In the genomic region with DNA sequence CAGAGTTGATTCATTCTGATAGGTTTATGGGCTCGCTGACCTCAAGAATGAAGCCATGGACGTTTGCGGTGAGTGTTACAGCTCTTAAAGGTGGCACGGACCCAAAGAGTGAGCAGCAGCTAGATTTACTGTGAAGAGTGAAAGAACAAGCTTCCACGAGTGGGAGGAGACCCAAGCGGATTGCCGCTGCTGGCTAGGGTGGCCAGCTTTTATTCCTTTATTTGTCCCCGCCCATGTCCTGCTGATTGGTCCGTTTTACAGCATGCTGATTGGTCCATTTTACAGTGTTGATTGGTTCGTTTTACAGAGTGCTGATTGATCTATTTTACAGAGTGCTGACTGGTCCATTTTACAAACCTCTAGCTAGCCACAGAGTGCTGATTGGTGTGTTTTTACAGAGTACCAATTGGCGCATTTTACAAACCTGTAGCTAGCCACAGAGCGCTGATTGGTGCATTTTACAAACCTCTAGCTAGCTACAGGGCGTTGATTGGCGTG, we compare ENCODE assay signal across 26 cellular contexts. TPM values are rescaled to one million over a fixed set of nuclear protein-coding genes. Genes with fewer than 3 reads are reported as not detected.
DNase-seq lines count a peak whose midpoint lies in the region; TF ChIP-seq lines count a peak whose summit lies in the region.
"Had no signal": no experiment of that assay in that cellular context is flagged by ENCODE, and none has a peak within 500 bp of the region (broad histone marks: within the 10 kb centered on the region; RNA-seq: fewer than 3 reads in every experiment).

No MANE protein-coding gene starts in this region.

- TF ChIP-seq POLR2A in uterus (IDR thresholded peaks at IDR 0.05) = no peak

- DNase-seq in H4 (ENCODE audit: low spot score) (peak; percentile 89), RPMI7951 (ENCODE audit: low read depth) (peak; percentile 40), glomerular visceral epithelial cell (ENCODE audit: extremely low spot score) (peak; percentile 88), uterus (peak; percentile 27 to 30), DMS153 treated with DMSO at 0.1 percent for 48 hours (lab: John Stamatoyannopoulos, UW; ENCODE audit: unreplicated experiment) (no peak)
- no peak for DNase-seq in activated naive CD4-positive, alpha-beta T cell treated with Interleukin-2 at 50 U/mL for 16 hours
- DNase-seq in activated CD4-positive, CD25-positive, alpha-beta regulatory T cell treated with anti-CD3 and anti-CD28 coated beads, Interleukin-2, amount 50 U/mL, for 72 hours = no peak
- DNase-seq: activated CD4-positive, alpha-beta T cell treated with anti-CD3 and anti-CD28 coated beads, Interleukin-2, amount 50 U/mL, for 1 hour; activated T-cell treated with anti-CD3 and anti-CD28 coated beads, Interleukin-2, amount 50 U/mL, for 4 hours; brain microvascular endothelial cell; CD4-positive, alpha-beta memory T cell; H9; NCI-H1048; NCI-H1694; NCI-H2171 treated with DMSO at 0.1 percent for 48 hours; NCI-H524; PC-9; SHP77; stimulated activated CD4-positive, alpha-beta T cell treated with anti-CD3 and anti-CD28 coated beads, Interleukin-2, amount 100 ng/mL, for 48 hours; T-helper 9 cell; WERI-Rb-1 had no signal

- no peak overlapping the region for H3K27ac ChIP-seq in uterus
- H3K27ac ChIP-seq: brain microvascular endothelial cell, PC-9, WERI-Rb-1 had no signal

- H3K4me3 ChIP-seq in uterus = no peak overlapping the region
- H3K4me3 ChIP-seq: lung, PC-9 had no signal

- H3K9me3 ChIP-seq in uterus = no peaks in the 10 kb centered on the region

- no peaks in the 10 kb centered on the region for H3K4me1 ChIP-seq in uterus

- H3K27me3 ChIP-seq in uterus = no peaks in the 10 kb centered on the region

- intact Hi-C loops in uterus (cut with DNase I; ENCODE audit: low total_unique reads) = no loop called here

- no peak for TF ChIP-seq CTCF in uterus (IDR thresholded peaks at IDR 0.05)

- no peaks in the 10 kb centered on the region for H3K36me3 ChIP-seq in uterus
- H3K36me3 ChIP-seq: brain microvascular endothelial cell had no signal

RNA-seq across cellular contexts. Expression of a gene that starts 17.6 kb away (rescaled TPM):
- total RNA-seq in H4 (2014; rRNA removed; shearing (Covaris generic)) = 2.3 and 2.4 TPM in 2 replicates
- total RNA-seq in RPMI7951 (2014; rRNA removed; shearing (Covaris generic)) = 0.12 TPM in 1 of 2 replicates, not detected in the other
- 1 to 10 TPM in 1 of 4 donors, under 1 TPM in 2, not detected in 1; 0.21 to 3.9 (median 0.26) TPM for total RNA-seq in uterus
- total RNA-seq: CD4-positive, alpha-beta memory T cell; glomerular endothelial cell; LHCN-M2; mononuclear cell; subcutaneous adipose tissue had no signal

Comparison
In these comparisons a context has a peak if more than half of its experiments do, and no peak if none do; other contexts are left out.
1. DNase-seq: peak in H4 (single experiment), RPMI7951 (single experiment), glomerular visceral epithelial cell (single experiment) and uterus (2 of 2); none in activated naive CD4-positive, alpha-beta T cell treated with Interleukin-2 at 50 U/mL for 16 hours (single experiment), activated CD4-positive, CD25-positive, alpha-beta regulatory T cell treated with anti-CD3 and anti-CD28 coated beads, Interleukin-2, amount 50 U/mL, for 72 hours (single experiment) and DMS153 treated with DMSO at 0.1 percent for 48 hours (single experiment).